In genomic region chr1:204411451-204412245, GRCh38 we compare ENCODE assay signal across 8 cellular contexts. TPM values are rescaled to one million over a fixed set of nuclear protein-coding genes. Genes with fewer than 3 reads are reported as not detected.
A peak's percentile ranks its signal among the peaks of the same experiment; 100 is the strongest.
DNase-seq lines count a peak whose midpoint lies in the region; ATAC-seq and TF ChIP-seq lines count a peak whose summit lies in the region.

Gene PPP1R15B, minus strand, starts transcription at chr1:204411817. Its CDS starts 406 bp downstream, at chr1:204411411.

- H3K9me3 Mint-ChIP-seq in CD8-positive, alpha-beta T cell: no peaks in the 10 kb centered on the region

- no peaks in the 10 kb centered on the region for H3K36me3 ChIP-seq in CD8-positive, alpha-beta T cell (ENCODE audit: insufficient read depth, low read length)

- peak within 1 kb of the TSS; percentile 99 for H3K27ac ChIP-seq in CD8-positive, alpha-beta T cell (ENCODE audit: low read depth, low read length)

- DNase-seq in CD8-positive, alpha-beta T cell: peak; percentile 95 to 98 (median 97)
- DNase-seq in HS-5 (ENCODE audit: low read depth) (peak; percentile 92), lung microvascular endothelial cell (ENCODE audit: low read depth in 2 of 2) (peak; percentile 99)
- DNase-seq in NK-92 treated with Interleukin-12 subunit alpha and Interleukin-12 subunit beta, amount 100 ng/mL, for 24 hours (lab: John Stamatoyannopoulos, UW): peak; percentile 96
- peak; percentile 98 for DNase-seq in activated CD8-positive, alpha-beta memory T cell treated with anti-CD3 and anti-CD28 coated beads for 24 hours
- DNase-seq in effector CD8-positive, alpha-beta T cell (lab: John Stamatoyannopoulos, UW): peak; percentile 97
- DNase-seq in stimulated activated CD4-positive, alpha-beta T cell treated with anti-CD3 and anti-CD28 coated beads, TNF-alpha, amount 100 ng/mL, for 48 hours (ENCODE audit: low read depth in 3 of 3): peak; percentile 91 to 95 (median 92)

- H3K4me1 Mint-ChIP-seq in CD8-positive, alpha-beta T cell (ENCODE audit: low read depth): peaks cover 11% of the 10 kb centered on the region

- no peaks in the 10 kb centered on the region for H3K27me3 Mint-ChIP-seq in CD8-positive, alpha-beta T cell (ENCODE audit: low read depth)

- peak within 1 kb of the TSS; percentile 94 for H3K4me3 ChIP-seq in CD8-positive, alpha-beta T cell (ENCODE audit: low read depth, low read length)

- intact Hi-C loops in CD8-positive, alpha-beta T cell (cut with DNase I, micrococcal nuclease): loop anchor here (1.0 to 5.0 kb wide), 12 partner anchors 13 to 1524 kb away; partner anchors contain the start of genes SNRPE (in 2 of the 2), ADIPOR1 (in 1 of the 2), MDM4 (in 1 of the 2) and PIK3C2B (in 1 of the 2)

- no peak for TF ChIP-seq CTCF in CD8-positive, alpha-beta T cell (IDR thresholded peaks at IDR 0.05)

- no peaks in the 10 kb centered on the region for H3K9me3 ChIP-seq in CD8-positive, alpha-beta T cell (ENCODE audit: low read length)

- H3K4me3 Mint-ChIP-seq in CD8-positive, alpha-beta T cell: peak within 1 kb of the TSS; percentile 98

- H3K4me1 ChIP-seq in CD8-positive, alpha-beta T cell (ENCODE audit: insufficient read depth, low read length): no peaks in the 10 kb centered on the region

- no peaks in the 10 kb centered on the region for H3K27me3 ChIP-seq in CD8-positive, alpha-beta T cell (ENCODE audit: insufficient read depth, low read length)

- peak; percentile 89 for ATAC-seq in CD8-positive, alpha-beta T cell
- ATAC-seq in GM19467 (IDR thresholded peaks at IDR 0.05; ENCODE audit: unreplicated experiment): peak; percentile 86

- CTCF ChIA-PET in CD8-positive, alpha-beta T cell (lab: Charles Lee): interaction anchor here (1.0 to 4.9 kb wide), 3 partner anchors 13 to 18 kb away, joined by 3 to 62 read pairs (median 20); no protein-coding TSS in a partner anchor

- H3K36me3 Mint-ChIP-seq in CD8-positive, alpha-beta T cell: peaks cover 42% of the 10 kb centered on the region

- H3K27ac Mint-ChIP-seq in CD8-positive, alpha-beta T cell: peak within 1 kb of the TSS; percentile 99

- POLR2A ChIA-PET in CD8-positive, alpha-beta T cell (lab: Charles Lee): interaction anchor here (0.8 to 1.7 kb wide), 5 partner anchors 13 to 133 kb away, joined by 3 to 6 read pairs (median 4); no protein-coding TSS in a partner anchor

RNA-seq across cellular contexts. Expression of gene PPP1R15B, which starts in this region (rescaled TPM):
- total RNA-seq in CD8-positive, alpha-beta T cell: 100 to 1,000 TPM; 144 to 146 TPM
- 15.3 and 21.0 TPM in 2 replicates for total RNA-seq in lung microvascular endothelial cell

Comparison
In these comparisons a context has a peak if more than half of its experiments do, and no peak if none do; other contexts are left out.
1. Peak in every context shown above with its lines: DNase-seq, ATAC-seq, H3K4me3 ChIP-seq and H3K27ac ChIP-seq.